Comparison of ENCODE assay signal across 8 cellular contexts in the genomic region with DNA sequence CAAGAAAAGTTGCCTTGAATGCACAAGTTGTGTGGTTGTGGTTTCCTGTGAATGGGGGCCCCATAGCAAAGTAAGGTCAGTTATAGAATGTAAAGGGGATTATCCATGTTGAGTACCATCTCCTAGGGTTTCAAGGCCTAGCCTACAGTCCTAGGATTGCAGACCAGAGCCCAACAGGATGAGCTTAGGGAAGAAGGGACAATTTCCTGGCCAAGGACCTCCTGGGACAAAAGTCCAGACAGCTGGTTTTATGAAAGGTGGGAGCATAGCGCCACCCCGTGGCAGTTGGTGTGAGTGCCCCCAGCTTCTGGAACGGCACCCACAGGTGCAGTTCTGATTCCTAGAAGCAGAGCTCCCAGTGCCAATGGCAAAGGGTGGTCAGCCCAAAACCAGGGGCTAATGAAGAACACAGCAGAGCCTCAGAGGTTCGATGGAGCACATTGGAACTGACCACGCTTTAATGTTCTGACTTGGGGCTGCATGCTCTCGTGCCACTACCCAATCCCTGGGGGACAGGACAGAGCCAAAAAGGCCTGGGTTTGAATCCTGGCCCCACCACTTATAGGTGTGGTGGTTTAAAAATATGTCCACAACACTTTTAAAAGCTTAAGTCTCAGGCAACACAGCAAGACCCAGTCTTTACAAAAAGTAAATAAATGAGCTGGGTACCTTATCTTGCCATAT. TPM values are rescaled to one million over a fixed set of nuclear protein-coding genes. Genes with fewer than 3 reads are reported as not detected.
A peak's percentile ranks its signal among the peaks of the same experiment; 100 is the strongest.
DNase-seq lines count a peak whose midpoint lies in the region; ATAC-seq and TF ChIP-seq lines count a peak whose summit lies in the region.

No MANE protein-coding gene starts in this region.

- TF ChIP-seq CTCF in DOHH2 (IDR thresholded peaks at IDR 0.05; ENCODE audit: low read depth, low read length, poor library complexity, severe bottlenecking) = peak; percentile 99
- TF ChIP-seq CTCF in SK-N-SH (IDR thresholded peaks at IDR 0.05) = peak; percentile 99
- TF ChIP-seq CTCF in psoas muscle (IDR thresholded peaks at IDR 0.05) = peak; percentile 91

- H3K4me1 ChIP-seq in DOHH2 (ENCODE audit: control insufficient read depth, low read length) (peaks cover 11% of the 10 kb centered on the region), Karpas-422 (ENCODE audit: low read length) (no peaks in the 10 kb centered on the region), SK-N-SH (ENCODE audit: control insufficient read depth in 1 of 2, insufficient read depth in 2 of 2, low read depth in 1 of 2, low read length in 1 of 2) (no peaks in the 10 kb centered on the region), psoas muscle (no peaks in the 10 kb centered on the region)

- H3K27ac Mint-ChIP-seq in activated naive CD8-positive, alpha-beta T cell treated with anti-CD3 and anti-CD28 coated beads for 36 hours = peak overlapping the region; percentile 64

- H3K4me2 ChIP-seq in DOHH2 (ENCODE audit: low read length) (no peak overlapping the region), Karpas-422 (ENCODE audit: low read depth, low read length, poor library complexity, severe bottlenecking) (no peak overlapping the region), SK-N-SH (no peak overlapping the region)

- H3K9me2 ChIP-seq in DOHH2 (replicated peaks; ENCODE audit: control insufficient read depth, low read length) = no peaks in the 10 kb centered on the region
- no peaks in the 10 kb centered on the region for H3K9me2 ChIP-seq in Karpas-422 (replicated peaks; ENCODE audit: insufficient read depth, low read length)
- H3K9me2 ChIP-seq in SK-N-SH = no peaks in the 10 kb centered on the region

- H4K20me1 ChIP-seq in DOHH2 (ENCODE audit: control insufficient read depth, insufficient read depth, low read depth, low read length) = no peaks in the 10 kb centered on the region; the same call in none of the 2 replicates
- no peaks in the 10 kb centered on the region for H4K20me1 ChIP-seq in Karpas-422 (ENCODE audit: insufficient read depth, low read depth, low read length)
- no peaks in the 10 kb centered on the region for H4K20me1 ChIP-seq in SK-N-SH (ENCODE audit: insufficient read depth)

- H3K79me2 ChIP-seq in DOHH2 (ENCODE audit: control insufficient read depth, low read length) (no peaks in the 10 kb centered on the region), Karpas-422 (ENCODE audit: low read length) (no peaks in the 10 kb centered on the region), SK-N-SH (ENCODE audit: insufficient read depth) (no peaks in the 10 kb centered on the region)

- CTCF ChIA-PET in SK-N-SH (lab: Yijun Ruan, JAX) = interaction anchor here (0.6 to 13.3 kb wide), 61 partner anchors 10 to 381 kb away, joined by 3 to 305 read pairs (median 4); partner anchors contain the start of genes MDH2, POR, RHBDD2 and STYXL1

- H3K9me3 ChIP-seq in DOHH2 (ENCODE audit: control insufficient read depth, insufficient read depth, low read length) = no peaks in the 10 kb centered on the region
- no peaks in the 10 kb centered on the region for H3K9me3 ChIP-seq in Karpas-422 (ENCODE audit: low read length)
- no peaks in the 10 kb centered on the region for H3K9me3 ChIP-seq in SK-N-SH
- H3K9me3 ChIP-seq in psoas muscle = no peaks in the 10 kb centered on the region

- H3K27ac ChIP-seq in DOHH2 (ENCODE audit: low read depth, low read length) = no peak overlapping the region
- H3K27ac ChIP-seq in Karpas-422 (ENCODE audit: low read length) = no peak overlapping the region
- H3K27ac ChIP-seq in SK-N-SH (ENCODE audit: low read depth in 2 of 2, low read length in 1 of 2) = no peak overlapping the region
- no peak overlapping the region for H3K27ac ChIP-seq in psoas muscle

- H3K4me1 Mint-ChIP-seq in activated naive CD8-positive, alpha-beta T cell treated with anti-CD3 and anti-CD28 coated beads for 36 hours = peaks cover 18% of the 10 kb centered on the region

- WGBS in SK-N-SH (ENCODE audit: low lambda C conversion rate) = 38% methylated on average over 6 of the region's 6 CpGs
- WGBS in psoas muscle, 3 donors = 36 to 39% (median 38%) methylated on average over 6 of the region's 6 CpGs

- H3K9me3 Mint-ChIP-seq in activated naive CD8-positive, alpha-beta T cell treated with anti-CD3 and anti-CD28 coated beads for 36 hours = no peaks in the 10 kb centered on the region

- POLR2A ChIA-PET in SK-N-SH (lab: Yijun Ruan, JAX) = interaction anchor here (0.7 to 1.7 kb wide), 6 partner anchors 20 to 156 kb away, joined by 3 to 13 read pairs (median 4); partner anchors contain the start of gene POR

- no peaks in the 10 kb centered on the region for H3K27me3 Mint-ChIP-seq in activated naive CD8-positive, alpha-beta T cell treated with anti-CD3 and anti-CD28 coated beads for 36 hours

- H3K36me3 ChIP-seq in DOHH2 (ENCODE audit: control insufficient read depth, low read length) = peaks cover 39% of the 10 kb centered on the region
- no peaks in the 10 kb centered on the region for H3K36me3 ChIP-seq in Karpas-422 (ENCODE audit: insufficient read depth, low read length)
- peaks cover 15 to 39% of the 10 kb centered on the region in 2 experiments for H3K36me3 ChIP-seq in SK-N-SH (replicated peaks in 1 of 2; ENCODE audit: control insufficient read depth in 1 of 2, insufficient read depth in 2 of 2, low read length in 1 of 2)
- peaks cover 0 to 36% of the 10 kb centered on the region in 2 donors for H3K36me3 ChIP-seq in psoas muscle (ENCODE audit: insufficient read depth in 1 of 2, low read depth in 1 of 2)

- H3F3A ChIP-seq in DOHH2 (ENCODE audit: control insufficient read depth, insufficient read depth) = no peaks in the 10 kb centered on the region
- H3F3A ChIP-seq in SK-N-SH (replicated peaks; ENCODE audit: insufficient read depth) = peaks cover 4% of the 10 kb centered on the region

- no peak overlapping the region for H3K9ac ChIP-seq in Karpas-422 (ENCODE audit: low read length)
- no peak overlapping the region for H3K9ac ChIP-seq in SK-N-SH

- no peak overlapping the region for H2AFZ ChIP-seq in Karpas-422 (ENCODE audit: low read length)
- no peak overlapping the region for H2AFZ ChIP-seq in SK-N-SH (ENCODE audit: low read depth)

- intact Hi-C loops in cardiac septum (cut with DNase I) (loop anchor here (1.0 kb wide), 1 partner anchor 154 kb away; no protein-coding TSS in a partner anchor), psoas muscle (cut with DNase I) (loop anchor here (1.0 to 10.0 kb wide), 3 partner anchors 153 to 485 kb away; no protein-coding TSS in a partner anchor)

- DNase-seq in Karpas-422 (peak; percentile 86), SK-N-SH (peak; percentile 85), cardiac septum (ENCODE audit: low spot score) (peak; percentile 93), psoas muscle (peak; percentile 83 to 89)
- peak; percentile 59 for DNase-seq in activated naive CD8-positive, alpha-beta T cell treated with anti-CD3 and anti-CD28 coated beads for 36 hours

- H3K4me3 ChIP-seq in DOHH2 (ENCODE audit: low read length) = no peak overlapping the region
- H3K4me3 ChIP-seq in Karpas-422 (ENCODE audit: low read length) = no peak overlapping the region
- no peak overlapping the region for H3K4me3 ChIP-seq in SK-N-SH (ENCODE audit: low read depth in 2 of 2, low read length in 1 of 2)
- H3K4me3 ChIP-seq in psoas muscle = no peak overlapping the region

- no peaks in the 10 kb centered on the region for H3K27me3 ChIP-seq in DOHH2 (ENCODE audit: control insufficient read depth, low read length)
- H3K27me3 ChIP-seq in Karpas-422 (ENCODE audit: low read length) = no peaks in the 10 kb centered on the region
- no peaks in the 10 kb centered on the region for H3K27me3 ChIP-seq in SK-N-SH (ENCODE audit: insufficient read depth)
- no peaks in the 10 kb centered on the region for H3K27me3 ChIP-seq in psoas muscle (ENCODE audit: insufficient read depth in 3 of 3, low read length in 2 of 3)

- ATAC-seq in psoas muscle = peak; percentile 78 to 97 (median 90)
- ATAC-seq in GM21786 (IDR thresholded peaks at IDR 0.05; ENCODE audit: unreplicated experiment) = no peak
- ATAC-seq in HG03139 (IDR thresholded peaks at IDR 0.05; ENCODE audit: unreplicated experiment) = no peak

- H3K36me3 Mint-ChIP-seq in activated naive CD8-positive, alpha-beta T cell treated with anti-CD3 and anti-CD28 coated beads for 36 hours = peaks cover 25% of the 10 kb centered on the region

- no peak overlapping the region for H3K4me3 Mint-ChIP-seq in activated naive CD8-positive, alpha-beta T cell treated with anti-CD3 and anti-CD28 coated beads for 36 hours

- peak; percentile 99 for TF ChIP-seq RAD21 in SK-N-SH (IDR thresholded peaks at IDR 0.05; ENCODE audit: low read length)

- no peak for TF ChIP-seq EP300 in SK-N-SH (IDR thresholded peaks at IDR 0.05; ENCODE audit: borderline replicate concordance in 1 of 2, low read depth in 1 of 2, low read length in 1 of 2)

TF ChIP-seq in SK-N-SH, 30 proteins besides CTCF, POLR2A, EP300 and RAD21 (continues in another document):
- TF ChIP-seq FOXJ3 (CRISPR knock-in tag; IDR thresholded peaks at IDR 0.05) (no peak), ELF1 (IDR thresholded peaks at IDR 0.05) (no peak), SMC3 (IDR thresholded peaks at IDR 0.05; ENCODE audit: low read depth, low read length) (peak; percentile 94)

RNA-seq across cellular contexts. Expression of gene TMEM120A, which starts 25.8 kb away (rescaled TPM):
- total RNA-seq in Karpas-422 (2014; rRNA removed; shearing (Covaris generic); ENCODE audit: low replicate concordance) = 32.8 and 35.6 TPM in 2 replicates
- polyA plus RNA-seq in SK-N-SH (2012; rRNA removed) = 59.8 and 95.2 TPM in 2 replicates
- 26.4 and 50.4 TPM in 2 replicates for polyA plus RNA-seq in SK-N-SH (2012; cell fraction: cytosol; rRNA removed)
- polyA plus RNA-seq in SK-N-SH (2012; cell fraction: nucleus; rRNA removed) = 120 and 190 TPM in 2 replicates
- 10 to 100 TPM; 19.6 to 22.1 TPM for total RNA-seq in activated naive CD8-positive, alpha-beta T cell treated with anti-CD3 and anti-CD28 coated beads for 36 hours
- total RNA-seq in cardiac septum = 138 TPM
- total RNA-seq in psoas muscle = 100 to 1,000 TPM in 1 of 4 donors, 10 to 100 TPM in 3; 70.1 to 103 (median 87.1) TPM
- polyA plus RNA-seq in psoas muscle = 100 to 1,000 TPM; 106 to 185 (median 107) TPM

RNA-seq across cellular contexts. Expression of gene STYXL1, which starts 27.6 kb away (rescaled TPM):
- 22.2 and 30.5 TPM in 2 replicates for total RNA-seq in Karpas-422 (2014; rRNA removed; shearing (Covaris generic); ENCODE audit: low replicate concordance)
- 86.6 and 89.4 TPM in 2 replicates for polyA plus RNA-seq in SK-N-SH (2012; rRNA removed)
- polyA plus RNA-seq in SK-N-SH (2012; cell fraction: cytosol; rRNA removed) = 68.1 and 79.1 TPM in 2 replicates
- polyA plus RNA-seq in SK-N-SH (2012; cell fraction: nucleus; rRNA removed) = 66.0 and 75.5 TPM in 2 replicates
- total RNA-seq in activated naive CD8-positive, alpha-beta T cell treated with anti-CD3 and anti-CD28 coated beads for 36 hours = 10 to 100 TPM; 28.2 to 30.4 TPM
- total RNA-seq in cardiac septum = 16.1 TPM
- total RNA-seq in psoas muscle = 10 to 100 TPM in 3 of 4 donors, 1 to 10 TPM in 1; 6.6 to 42.3 (median 14.1) TPM
- 10 to 100 TPM in 2 of 3 donors, 1 to 10 TPM in 1; 9.5 to 67.5 (median 39.9) TPM for polyA plus RNA-seq in psoas muscle

RNA-seq across cellular contexts. Expression of gene MDH2, which starts 27.7 kb away (rescaled TPM):
- 142 TPM in 2 replicates for total RNA-seq in Karpas-422 (2014; rRNA removed; shearing (Covaris generic); ENCODE audit: low replicate concordance)
- 244 and 301 TPM in 2 replicates for polyA plus RNA-seq in SK-N-SH (2012; rRNA removed)
- polyA plus RNA-seq in SK-N-SH (2012; cell fraction: cytosol; rRNA removed) = 157 and 199 TPM in 2 replicates
- 189 and 235 TPM in 2 replicates for polyA plus RNA-seq in SK-N-SH (2012; cell fraction: nucleus; rRNA removed)
- total RNA-seq in activated naive CD8-positive, alpha-beta T cell treated with anti-CD3 and anti-CD28 coated beads for 36 hours = 100 to 1,000 TPM; 304 to 310 TPM
- 376 TPM for total RNA-seq in cardiac septum
- 100 to 1,000 TPM; 483 to 621 (median 527) TPM for total RNA-seq in psoas muscle
- polyA plus RNA-seq in psoas muscle = 100 to 1,000 TPM; 385 to 453 (median 396) TPM

Comparison
In these comparisons a context has a peak if more than half of its experiments do, and no peak if none do; other contexts are left out.
1. ATAC-seq: peak in psoas muscle (4 of 4); none in GM21786 (single experiment) and HG03139 (single experiment).
2. Peak in every context shown above with its lines, with median percentiles within 50 percentile points of each other: CTCF ChIP-seq and DNase-seq.